ENCODE assay signal across 1 cellular context in genomic region chr17:41682611-41683010, GRCh38.
TF ChIP-seq lines count a peak whose summit lies in the region.

No MANE protein-coding gene starts in this region.

TF ChIP-seq in K562, 482 proteins besides CTCF, POLR2A, EP300 and RAD21:
- no peak for TF ChIP-seq ID3 (CRISPR knock-in tag; IDR thresholded peaks at IDR 0.05)
- TF ChIP-seq ID3 (tag; IDR thresholded peaks at IDR 0.05) = no peak
- peak; percentile 68; the same call in 1 of the 2 replicates for TF ChIP-seq ZBTB33 (CRISPR knock-in tag; IDR thresholded peaks at IDR 0.05)
